Comparison of ENCODE assay signal across 9 cellular contexts in the genomic region with DNA sequence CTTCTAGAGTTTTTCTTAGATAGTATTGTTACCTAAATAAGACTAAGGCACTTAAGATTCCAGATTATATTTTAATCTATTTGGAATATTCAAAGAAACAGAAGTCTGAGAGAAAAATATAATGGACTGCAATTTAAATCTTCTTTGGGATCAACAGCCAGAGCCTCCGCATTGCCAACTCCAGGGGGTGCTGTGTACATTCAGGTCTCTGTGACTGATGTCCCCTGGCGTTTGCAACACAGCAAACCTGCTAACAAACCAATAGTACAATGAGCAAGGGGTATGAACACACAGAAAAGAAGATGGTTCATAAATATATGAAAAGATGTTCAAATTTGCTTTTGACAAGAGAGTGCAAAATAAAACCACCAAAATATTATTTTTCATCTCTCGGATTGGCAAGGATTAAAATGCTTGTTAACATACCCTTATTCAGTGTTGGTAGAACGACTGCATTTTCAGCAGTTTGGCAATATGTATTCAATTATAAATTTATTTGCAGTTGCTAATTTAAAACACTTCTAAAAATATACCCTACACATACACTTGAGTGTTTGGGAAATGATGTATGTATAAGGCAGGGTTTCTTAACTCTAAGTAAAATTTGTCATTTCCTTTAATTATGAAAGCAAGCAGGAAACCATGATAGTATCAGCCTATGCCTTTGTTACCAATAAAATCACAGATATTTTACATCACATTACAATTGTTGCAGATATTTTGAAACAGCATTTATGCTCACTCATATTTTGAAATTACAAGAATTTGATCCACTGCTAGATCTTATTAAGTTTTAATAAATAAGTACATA. TPM values are rescaled to one million over a fixed set of nuclear protein-coding genes. Genes with fewer than 3 reads are reported as not detected.
DNase-seq lines count a peak whose midpoint lies in the region; ATAC-seq, FAIRE-seq and TF ChIP-seq lines count a peak whose summit lies in the region.
"Had no signal": no experiment of that assay in that cellular context is flagged by ENCODE, and none has a peak within 500 bp of the region (broad histone marks: within the 10 kb centered on the region; RNA-seq: fewer than 3 reads in every experiment).

No MANE protein-coding gene starts in this region.

- H3K9me2 ChIP-seq in DOHH2 (replicated peaks; ENCODE audit: control insufficient read depth, low read length), result no peaks in the 10 kb centered on the region

- TF ChIP-seq CTCF in DOHH2 (IDR thresholded peaks at IDR 0.05; ENCODE audit: low read depth, low read length, poor library complexity, severe bottlenecking), result peak; percentile 74
- peak; percentile 82 to 94 (median 86) for TF ChIP-seq CTCF in GM12878 (IDR thresholded peaks at IDR 0.05 in 2 of 3, conservative IDR thresholded peaks at IDR 0.05 in 1 of 3; ENCODE audit: control insufficient read depth in 2 of 3, extremely low read depth in 1 of 3, insufficient read depth in 1 of 3, low read depth in 3 of 3, low read length in 3 of 3)

- RAD21 ChIA-PET in GM12878 (lab: Charles Lee; ENCODE audit: unreplicated experiment), result interaction anchor here (1.3 kb wide), 1 partner anchor 86 kb away, joined by 4 read pairs; no protein-coding TSS in a partner anchor

- no peak overlapping the region for H3K27ac ChIP-seq in DOHH2 (ENCODE audit: low read depth, low read length)
- H3K27ac ChIP-seq in GM12878 (ENCODE audit: control insufficient read depth, insufficient read depth), result no peak overlapping the region

- SMC1A ChIA-PET in GM12878 (lab: Charles Lee; ENCODE audit: uncharacterized antibody, unreplicated experiment), result interaction anchor here (0.9 to 6.1 kb wide), 4 partner anchors 21 to 86 kb away, joined by 3 to 24 read pairs (median 6); no protein-coding TSS in a partner anchor

- H3K9ac ChIP-seq in GM12878 (ENCODE audit: control insufficient read depth, insufficient read depth, low read length), result no peak overlapping the region

- H3K27me3 ChIP-seq in DOHH2 (ENCODE audit: control insufficient read depth, low read length), result no peaks in the 10 kb centered on the region; the same call in 1 of the 2 replicates
- no peaks in the 10 kb centered on the region for H3K27me3 ChIP-seq in GM12878 (replicated peaks in 1 of 2; ENCODE audit: control insufficient read depth in 2 of 2, insufficient read depth in 2 of 2, low read length in 1 of 2)

- TF ChIP-seq POLR2A in GM12878 (IDR thresholded peaks at IDR 0.05; ENCODE audit: low read depth, low read length), result no peak

- ATAC-seq in GM21360 (IDR thresholded peaks at IDR 0.05; ENCODE audit: unreplicated experiment) (peak; percentile 83), GM12878 (peak; percentile 99)

- peaks cover 0 to 3% (median 3%) of the 10 kb centered on the region in 3 donors for H3K27me3 Mint-ChIP-seq in immature natural killer cell (ENCODE audit: low read depth in 3 of 3)

- in situ Hi-C loops in GM12878 (cut with MboI), result no loop called here

- intact Hi-C loops in GM12878 (cut with micrococcal nuclease; ENCODE audit: unreplicated experiment), result loop anchor here (1.0 kb wide), 2 partner anchors 41 to 87 kb away; no protein-coding TSS in a partner anchor

- no peak overlapping the region for H3K4me3 ChIP-seq in DOHH2 (ENCODE audit: low read length)
- H3K4me3 ChIP-seq in GM12878, result no peak overlapping the region

- FAIRE-seq in GM12878 (lab: Jason Lieb, UNC), result peak; percentile 92

- no peak overlapping the region for H3K27ac Mint-ChIP-seq in immature natural killer cell

- CTCF ChIA-PET in GM12878 (lab: Yijun Ruan, JAX), result interaction anchor here (1.0 to 1.5 kb wide), 3 partner anchors 23 to 87 kb away, joined by 4 to 14 read pairs (median 5); no protein-coding TSS in a partner anchor

- DNase-seq in HT-29 (ENCODE audit: low spot score) (peak; percentile 96), NOMO-1 (lab: John Stamatoyannopoulos, UW; ENCODE audit: unreplicated experiment in 2 of 2) (peak; percentile 83 to 87), GM12878 (ENCODE audit: low read depth, low spot score) (peak; percentile 15), immature natural killer cell (peak; percentile 28 to 41 (median 36))
- peak; percentile 33 for DNase-seq in stimulated activated CD4-positive, alpha-beta T cell treated with anti-CD3 and anti-CD28 coated beads, Interleukin-1b, Interleukin-23, amount 100 ng/mL, for 48 hours
- DNase-seq in activated CD4-positive, CD25-positive, alpha-beta regulatory T cell (lab: John Stamatoyannopoulos, UW), result no peak

- H3K4me1 ChIP-seq in DOHH2 (ENCODE audit: control insufficient read depth, low read length) (no peaks in the 10 kb centered on the region), GM12878 (ENCODE audit: control insufficient read depth, insufficient read depth, low read length) (no peaks in the 10 kb centered on the region)

- peak; percentile 80 for TF ChIP-seq RAD21 in GM12878 (IDR thresholded peaks at IDR 0.05; ENCODE audit: insufficient read depth, low read depth, low read length)

- no peak overlapping the region for H3K4me2 ChIP-seq in DOHH2 (ENCODE audit: low read length)
- H3K4me2 ChIP-seq in GM12878 (ENCODE audit: control insufficient read depth, insufficient read depth), result no peak overlapping the region

- peaks cover 0 to 8% of the 10 kb centered on the region in 2 donors for H3K4me1 Mint-ChIP-seq in immature natural killer cell

- no peak overlapping the region for H2AFZ ChIP-seq in GM12878 (ENCODE audit: control insufficient read depth, low read depth, low read length)

- BruUV-seq in GM12878 (replicated peaks; lab: Mats Ljungman, UMichigan), result no TSS peak

- H3K36me3 ChIP-seq in DOHH2 (ENCODE audit: control insufficient read depth, low read length) (no peaks in the 10 kb centered on the region), GM12878 (ENCODE audit: control insufficient read depth in 2 of 2, insufficient read depth in 2 of 2, low read length in 1 of 2) (no peaks in the 10 kb centered on the region)

- no peaks in the 10 kb centered on the region for H3K9me3 Mint-ChIP-seq in immature natural killer cell

- H3F3A ChIP-seq in DOHH2 (ENCODE audit: control insufficient read depth, insufficient read depth), result no peaks in the 10 kb centered on the region

- H3K79me2 ChIP-seq in DOHH2 (ENCODE audit: control insufficient read depth, low read length) (no peaks in the 10 kb centered on the region), GM12878 (ENCODE audit: control insufficient read depth, insufficient read depth, low read length) (no peaks in the 10 kb centered on the region)

- no peaks in the 10 kb centered on the region for H3K36me3 Mint-ChIP-seq in immature natural killer cell

- POLR2A ChIA-PET in GM12878 (lab: Charles Lee), result no interaction called here

- H4K20me1 ChIP-seq in DOHH2 (ENCODE audit: control insufficient read depth, insufficient read depth, low read depth, low read length) (no peaks in the 10 kb centered on the region), GM12878 (ENCODE audit: control insufficient read depth, insufficient read depth) (no peaks in the 10 kb centered on the region)

- WGBS in GM12878 (ENCODE audit: insufficient coverage, insufficient replicate concordance, low lambda C conversion rate, missing lambda C conversion rate), result 38% methylated on average over 4 of the region's 4 CpGs

- no peak overlapping the region for H3K4me3 Mint-ChIP-seq in immature natural killer cell

- no peaks in the 10 kb centered on the region for H3K9me3 ChIP-seq in DOHH2 (ENCODE audit: control insufficient read depth, insufficient read depth, low read length)
- no peaks in the 10 kb centered on the region for H3K9me3 ChIP-seq in GM12878 (replicated peaks; ENCODE audit: control insufficient read depth, insufficient read depth, low read length)

- no peak for TF ChIP-seq EP300 in GM12878 (IDR thresholded peaks at IDR 0.05; ENCODE audit: borderline replicate concordance in 1 of 2, control insufficient read depth in 1 of 2, low read depth in 2 of 2, low read length in 2 of 2)

TF ChIP-seq in GM12878, 131 proteins besides CTCF, POLR2A, EP300 and RAD21 (continues in another document):
- TF ChIP-seq KAT2A (conservative IDR thresholded peaks at IDR 0.05; ENCODE audit: control insufficient read depth, low read depth, low read length), result no peak
- TF ChIP-seq SMARCA5 (IDR thresholded peaks at IDR 0.05), result peak; percentile 70; the same call in 1 of the 2 replicates
- 0 out of 2 replicates have a peak, but pooled peaks have one; percentile 52 for TF ChIP-seq YY1 (IDR thresholded peaks at IDR 0.05; ENCODE audit: low read depth, low read length)

RNA-seq across cellular contexts. Expression of gene TM4SF1, which starts 16.1 kb away (rescaled TPM):
- 348 and 369 TPM in 2 replicates for total RNA-seq in HT-29 (2014; rRNA removed; shearing (Covaris generic))
- 0.42 TPM in 1 of 2 replicates, not detected in the other for total RNA-seq in GM12878 (2013; cell fraction: nucleolus; rRNA removed)
- total RNA-seq in GM12878 (2014; rRNA removed) (not detected in 2 replicates), GM12878 (2014; rRNA removed; fragmentation: Illumina TruSeq; extraction: Trizol) (not detected in 2 replicates), GM12878 (2021) (0.56 and 1.2 TPM in 2 replicates)
- polyA plus RNA-seq in GM12878 (2011; ENCODE audit: low read depth), result not detected
- polyA plus RNA-seq in GM12878 (2011; rRNA removed) (0.05 TPM in 1 of 2 replicates, not detected in the other), GM12878 (2014; fragmentation: Illumina TruSeq; extraction: Trizol) (not detected in 2 replicates), GM12878 (2014; fragmentation: Nextera tagmentation; extraction: Ambion mirVana) (not detected), GM12878 (2014; rRNA removed) (not detected in 2 replicates), GM12878 (2016; fragmentation: Nextera tagmentation; extraction: Ambion mirVana) (not detected), immature natural killer cell (not detected)
- 0.07 and 0.10 TPM in 2 replicates for polyA plus RNA-seq in GM12878 (2011; cell fraction: cytosol; rRNA removed)
- not detected in 2 replicates for polyA plus RNA-seq in GM12878 (2011; cell fraction: nucleus; rRNA removed)
- polyA plus RNA-seq in GM12878 (2012), result not detected in 2 replicates
- polyA minus RNA-seq in GM12878 (2011; rRNA and poly(A)+ RNA removed), result not detected in 2 replicates
- 7.8 and 15.4 TPM in 2 replicates for polyA minus RNA-seq in GM12878 (2011; cell fraction: cytosol; rRNA and poly(A)+ RNA removed)
- 1.2 and 2.5 TPM in 2 replicates for polyA minus RNA-seq in GM12878 (2011; cell fraction: nucleus; rRNA and poly(A)+ RNA removed)
- total RNA-seq: activated CD8-positive, alpha-beta memory T cell treated with anti-CD3 and anti-CD28 coated beads for 36 hours had no signal

Comparison
In these comparisons a context has a peak if more than half of its experiments do, and no peak if none do; other contexts are left out.
1. DNase-seq: peak in HT-29 (single experiment), NOMO-1 (2 of 2), GM12878 (single experiment), immature natural killer cell (3 of 3) and stimulated activated CD4-positive, alpha-beta T cell treated with anti-CD3 and anti-CD28 coated beads, Interleukin-1b, Interleukin-23, amount 100 ng/mL, for 48 hours (single experiment); none in activated CD4-positive, CD25-positive, alpha-beta regulatory T cell (0 of 4).
2. RNA of gene TM4SF1, which starts 16.1 kb away (total RNA-seq): 348 to 369 TPM in HT-29; 0.42 to 1.2 TPM in GM12878; every median in the first group is over 100 times any median in the second.